ENCODE assay signal across 3 cellular contexts in the genomic region with DNA sequence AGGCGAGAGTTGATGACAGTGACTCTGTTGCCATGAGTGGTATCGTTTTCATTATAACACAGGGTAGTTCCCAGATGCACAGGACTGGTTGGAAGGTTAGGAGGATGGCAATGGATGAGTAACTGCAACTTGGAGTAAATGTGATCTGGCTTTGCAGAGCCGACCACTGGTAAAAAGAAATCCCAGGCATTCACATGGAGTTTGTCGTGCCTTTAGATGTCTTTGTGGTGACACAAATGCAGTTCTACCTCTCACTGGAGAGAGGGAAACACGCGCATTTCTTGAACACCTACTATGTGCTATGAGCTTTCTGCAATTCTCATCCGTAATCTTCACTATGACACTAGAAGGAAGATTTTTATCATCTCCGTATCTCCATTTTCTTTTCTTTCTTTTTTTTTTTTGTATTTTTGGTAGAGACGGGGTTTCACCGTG.
A peak's percentile ranks its signal among the peaks of the same experiment; 100 is the strongest.
TF ChIP-seq lines count a peak whose summit lies in the region.

No MANE protein-coding gene starts in this region.

TF ChIP-seq in HepG2, 621 proteins besides CTCF, POLR2A, EP300 and RAD21:
- TF ChIP-seq ATF7-NPFF (CRISPR knock-in tag; IDR thresholded peaks at IDR 0.05; ENCODE audit: low read depth): no peak
- no peak for TF ChIP-seq REXO4 (CRISPR knock-in tag; IDR thresholded peaks at IDR 0.05; ENCODE audit: borderline replicate concordance)
- TF ChIP-seq ZIK1 (CRISPR knock-in tag; IDR thresholded peaks at IDR 0.05; ENCODE audit: borderline replicate concordance, low read depth): no peak
- no peak for TF ChIP-seq MAX (IDR thresholded peaks at IDR 0.05)
- no peak for TF ChIP-seq RARG (CRISPR knock-in tag; IDR thresholded peaks at IDR 0.05; ENCODE audit: low read depth)
- no peak for TF ChIP-seq MTERF4 (CRISPR knock-in tag; IDR thresholded peaks at IDR 0.05)
- TF ChIP-seq ERF (CRISPR knock-in tag; IDR thresholded peaks at IDR 0.05): no peak
- TF ChIP-seq JUNB (CRISPR knock-in tag; IDR thresholded peaks at IDR 0.05; ENCODE audit: borderline replicate concordance): no peak
- peak; percentile 79 for TF ChIP-seq ZKSCAN1 (IDR thresholded peaks at IDR 0.05; ENCODE audit: low read length)

TF ChIP-seq in HCT116, 20 proteins besides CTCF, POLR2A, EP300 and RAD21:
- no peak for TF ChIP-seq EZH2phosphoT487 (IDR thresholded peaks at IDR 0.05; ENCODE audit: borderline replicate concordance)

TF ChIP-seq in WTC11, 78 proteins besides CTCF, POLR2A, EP300 and RAD21:
- TF ChIP-seq EMX1 (CRISPR knock-in tag; IDR thresholded peaks at IDR 0.05): no peak
